8 cellular contexts compared by ENCODE assay signal in the genomic region with DNA sequence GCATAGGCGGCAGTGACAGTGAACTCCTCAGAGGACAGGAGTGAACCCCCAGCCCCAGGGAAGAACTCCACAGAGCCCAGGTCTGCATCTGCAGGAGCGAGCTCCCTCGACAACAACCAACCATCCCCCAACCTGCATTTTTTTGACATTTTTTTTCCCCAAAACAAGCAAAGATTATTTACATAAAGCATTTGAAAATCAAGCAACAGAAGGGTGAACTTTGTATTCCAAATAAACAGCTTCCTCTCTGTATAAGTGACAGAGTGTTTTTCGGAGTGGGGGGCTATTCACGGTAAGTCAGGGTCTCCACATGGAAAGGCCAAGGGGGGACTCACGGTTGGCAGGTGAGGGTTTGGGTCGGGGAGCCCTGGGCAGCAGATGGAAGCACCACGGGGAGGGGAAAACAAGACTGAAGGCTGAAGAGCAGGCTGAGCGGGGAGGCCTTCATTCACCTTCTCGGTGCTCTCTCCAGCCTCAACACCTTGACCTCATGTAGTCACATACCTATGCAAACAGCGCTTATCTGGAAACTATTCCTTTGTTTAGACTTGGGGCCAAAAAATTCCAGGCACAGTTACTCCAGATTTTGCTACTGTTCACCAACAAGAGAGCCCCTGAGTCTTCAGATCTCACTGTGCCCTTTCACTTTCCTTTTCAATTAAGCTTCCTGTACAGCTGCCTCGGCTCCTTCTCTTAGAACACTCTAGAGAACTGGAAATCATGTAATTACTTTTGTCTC. TPM values are rescaled to one million over a fixed set of nuclear protein-coding genes. Genes with fewer than 3 reads are reported as not detected.
A peak's percentile ranks its signal among the peaks of the same experiment; 100 is the strongest.
DNase-seq lines count a peak whose midpoint lies in the region; ATAC-seq and TF ChIP-seq lines count a peak whose summit lies in the region.

No MANE protein-coding gene starts in this region.

- POLR2A ChIA-PET in AG04450 (lab: Yijun Ruan, JAX), result interaction anchor here (0.7 to 1.4 kb wide), 2 partner anchors 26 to 927 kb away, joined by 3 to 4 read pairs; no protein-coding TSS in a partner anchor

- H3K27me3 ChIP-seq in AG04450 (ENCODE audit: control insufficient read depth, insufficient read depth, low read length) (no peaks in the 10 kb centered on the region), HUES48 (ENCODE audit: control insufficient read depth, insufficient read depth, low read length) (no peaks in the 10 kb centered on the region), endocrine pancreas (ENCODE audit: control insufficient read depth, insufficient read depth, low read length) (no peaks in the 10 kb centered on the region), upper lobe of right lung (no peaks in the 10 kb centered on the region)

- DNase-seq in AG04450 (ENCODE audit: low read depth, low spot score) (peak; percentile 18), mucosa of gallbladder (ENCODE audit: low spot score) (peak; percentile 32), upper lobe of right lung (no peak)
- DNase-seq in activated CD4-positive, alpha-beta T cell treated with anti-CD3 and anti-CD28 coated beads for 48 hours, result peak; percentile 31

- H3K27ac ChIP-seq in AG04450 (ENCODE audit: low read depth, low read length), result peak overlapping the region; percentile 79
- peak overlapping the region; percentile 59 for H3K27ac ChIP-seq in HUES48 (ENCODE audit: low read depth, low read length)
- peak overlapping the region; percentile 93 for H3K27ac ChIP-seq in upper lobe of right lung

- TF ChIP-seq CTCF in AG04450 (IDR thresholded peaks at IDR 0.05; ENCODE audit: low read depth, low read length) (no peak), upper lobe of right lung (IDR thresholded peaks at IDR 0.05) (no peak)

- H3K9ac ChIP-seq in HUES48 (ENCODE audit: low read depth, low read length) (peak overlapping the region; percentile 63), endocrine pancreas (ENCODE audit: control insufficient read depth, insufficient read depth, low read length) (peak overlapping the region; percentile 0)

- H3K36me3 ChIP-seq in HUES48 (ENCODE audit: control insufficient read depth, insufficient read depth, low read length), result no peaks in the 10 kb centered on the region
- H3K36me3 ChIP-seq in endocrine pancreas (ENCODE audit: control insufficient read depth, insufficient read depth, low read length), result no peaks in the 10 kb centered on the region
- no peaks in the 10 kb centered on the region for H3K36me3 ChIP-seq in upper lobe of right lung

- H3K4me3 ChIP-seq in AG04450 (ENCODE audit: low read depth, low read length), result peak overlapping the region; percentile 51
- peak overlapping the region; percentile 30; the same call in 1 of the 2 replicates for H3K4me3 ChIP-seq in HUES48 (ENCODE audit: low read depth, low read length)
- H3K4me3 ChIP-seq in endocrine pancreas (ENCODE audit: control insufficient read depth, insufficient read depth, low read length), result peak overlapping the region; percentile 67
- H3K4me3 ChIP-seq in upper lobe of right lung, result peak overlapping the region; percentile 54

- peaks cover 17% of the 10 kb centered on the region for H3K4me1 ChIP-seq in HUES48 (ENCODE audit: control insufficient read depth, insufficient read depth, low read length)
- H3K4me1 ChIP-seq in endocrine pancreas (ENCODE audit: control insufficient read depth, insufficient read depth, low read length), result no peaks in the 10 kb centered on the region
- peaks cover 51% of the 10 kb centered on the region for H3K4me1 ChIP-seq in upper lobe of right lung

- peak; percentile 55 for ATAC-seq in GM18909 (IDR thresholded peaks at IDR 0.05; ENCODE audit: poor library complexity, unreplicated experiment)
- ATAC-seq in upper lobe of right lung, result peak; percentile 80
- ATAC-seq in HG02973 (IDR thresholded peaks at IDR 0.05; ENCODE audit: unreplicated experiment), result no peak

- CTCF ChIA-PET in AG04450 (lab: Charles Lee), result interaction anchor here (1.6 to 2.1 kb wide), 2 partner anchors 182 to 191 kb away, joined by 5 to 9 read pairs; no protein-coding TSS in a partner anchor

- intact Hi-C loops in upper lobe of right lung (cut with DNase I), result no loop called here

- H3K9me3 ChIP-seq in AG04450 (ENCODE audit: control insufficient read depth, insufficient read depth, low read length) (no peaks in the 10 kb centered on the region), HUES48 (ENCODE audit: control insufficient read depth, insufficient read depth, low read length) (no peaks in the 10 kb centered on the region), endocrine pancreas (ENCODE audit: control insufficient read depth, low read length) (no peaks in the 10 kb centered on the region), upper lobe of right lung (no peaks in the 10 kb centered on the region)

RNA-seq across cellular contexts. Expression of a gene that starts 27.6 kb away (rescaled TPM):
- 25.3 and 25.4 TPM in 2 replicates for polyA plus RNA-seq in AG04450 (2011; rRNA removed)
- polyA minus RNA-seq in AG04450 (2011; rRNA and poly(A)+ RNA removed), result 68.6 and 87.4 TPM in 2 replicates
- 30.8 TPM for total RNA-seq in mucosa of gallbladder
- 26.4 TPM for total RNA-seq in upper lobe of right lung

RNA-seq across cellular contexts. Expression of a gene that starts 47.1 kb away (rescaled TPM):
- 5.1 and 6.5 TPM in 2 replicates for polyA plus RNA-seq in AG04450 (2011; rRNA removed)
- 8.1 and 16.2 TPM in 2 replicates for polyA minus RNA-seq in AG04450 (2011; rRNA and poly(A)+ RNA removed)
- total RNA-seq in mucosa of gallbladder, result 6.4 TPM
- total RNA-seq in upper lobe of right lung, result 7.4 TPM
